In the genomic region with DNA sequence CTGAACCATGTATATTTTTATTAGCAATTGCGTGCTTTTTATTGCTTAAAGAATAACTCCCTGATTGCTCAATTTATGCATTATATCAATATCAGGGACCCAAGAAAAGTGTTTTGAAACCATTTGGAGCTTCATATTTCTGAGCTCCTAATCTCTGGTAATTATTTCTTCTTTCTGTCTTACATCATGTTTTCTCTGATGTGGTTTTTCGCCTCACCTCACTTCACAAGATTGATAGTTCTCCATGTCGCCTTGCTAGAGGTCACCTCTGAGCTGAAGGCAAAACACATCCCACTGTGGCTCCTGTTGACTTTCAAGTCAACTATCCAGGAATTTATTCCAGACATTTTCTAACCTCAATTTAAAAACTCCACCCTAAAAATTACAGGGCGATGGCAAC, we compare ENCODE assay signal across 28 cellular contexts.
"Had no signal": no experiment of that assay in that cellular context is flagged by ENCODE, and none has a peak within 500 bp of the region (broad histone marks: within the 10 kb centered on the region; RNA-seq: fewer than 3 reads in every experiment).

No MANE protein-coding gene starts in this region.

- H3K9me3 ChIP-seq: adrenal gland, body of pancreas, MG63 had no signal

- FAIRE-seq: bronchial epithelial cell had no signal

- H3K36me3 ChIP-seq: adrenal gland, MG63 had no signal

- H3K4me1 ChIP-seq: adrenal gland, body of pancreas had no signal

- H3K4me3 ChIP-seq: adrenal gland, body of pancreas, MG63 had no signal

- H3K27me3 ChIP-seq: adrenal gland, body of pancreas, MG63 had no signal

- DNase-seq: activated CD4-positive, alpha-beta T cell treated with anti-CD3 and anti-CD28 coated beads for 4 hours; activated CD8-positive, alpha-beta memory T cell treated with anti-CD3 and anti-CD28 coated beads, Interleukin-2, amount 50 U/mL, for 4 hours; activated CD8-positive, alpha-beta T cell treated with anti-CD3 and anti-CD28 coated beads for 36 hours; activated naive CD4-positive, alpha-beta T cell treated with anti-CD3 and anti-CD28 coated beads, Interleukin-2, amount 50 U/mL, for 16 hours; activated naive CD8-positive, alpha-beta T cell treated with anti-CD3 and anti-CD28 coated beads, Interleukin-2, amount 10 ng/mL, durations not matched to agents 7 days and 5 days; activated T-cell treated with anti-CD3 and anti-CD28 coated beads, Interleukin-2, amount 50 U/mL, for 72 hours; adrenal gland; anterior cingulate cortex; body of pancreas; central memory CD4-positive, alpha-beta T cell; MG63; MV-4-11; NCI-H1092 treated with DMSO at 0.1 percent for 48 hours; NCI-H1417 treated with DMSO at 0.1 percent for 48 hours; NCI-H1694; NCI-H2029; NCI-H2107; NCI-H2171 treated with DMSO at 0.1 percent for 48 hours; NCI-H510A treated with DMSO at 0.1 percent for 48 hours; NCI-H69; NK-92 treated with Interleukin-12 subunit alpha and Interleukin-12 subunit beta, amount 100 ng/mL, for 24 hours; SIG-M5; T-cell; T-helper 2 cell; T1000 had no signal

- ATAC-seq: activated CD8-positive, alpha-beta T cell treated with anti-CD3 and anti-CD28 coated beads for 36 hours; activated T-cell treated with anti-CD3 and anti-CD28 coated beads, Interleukin-2, amount 50 U/mL, for 72 hours; body of pancreas; T-cell had no signal

- H3K27me3 Mint-ChIP-seq: activated CD8-positive, alpha-beta T cell treated with anti-CD3 and anti-CD28 coated beads for 36 hours; activated naive CD8-positive, alpha-beta T cell treated with anti-CD3 and anti-CD28 coated beads, Interleukin-2, amount 10 ng/mL, durations not matched to agents 7 days and 5 days; T-cell had no signal

- H3K27ac Mint-ChIP-seq: activated CD8-positive, alpha-beta T cell treated with anti-CD3 and anti-CD28 coated beads for 36 hours; activated naive CD8-positive, alpha-beta T cell treated with anti-CD3 and anti-CD28 coated beads, Interleukin-2, amount 10 ng/mL, durations not matched to agents 7 days and 5 days; activated T-cell treated with anti-CD3 and anti-CD28 coated beads, Interleukin-2, amount 50 U/mL, for 72 hours; activated T-helper 2 cell treated with anti-CD3 and anti-CD28 coated beads, Interferon-gamma antibody, Interleukin-2, Interleukin-4, amounts not matched to agents 10 μg/mL and 5 μg/mL and 100 μg/mL, durations not matched to agents 14 hours and 24 hours and 36 hours; T-cell had no signal

- H3K36me3 Mint-ChIP-seq: activated naive CD8-positive, alpha-beta T cell treated with anti-CD3 and anti-CD28 coated beads, Interleukin-2, amount 10 ng/mL, durations not matched to agents 7 days and 5 days; T-cell had no signal

- H3K27ac ChIP-seq: adrenal gland, body of pancreas, VCaP had no signal

- H3K4me1 Mint-ChIP-seq: activated naive CD8-positive, alpha-beta T cell treated with anti-CD3 and anti-CD28 coated beads, Interleukin-2, amount 10 ng/mL, durations not matched to agents 7 days and 5 days; T-cell had no signal

- H3K4me3 Mint-ChIP-seq: activated CD8-positive, alpha-beta T cell treated with anti-CD3 and anti-CD28 coated beads for 36 hours; activated naive CD8-positive, alpha-beta T cell treated with anti-CD3 and anti-CD28 coated beads, Interleukin-2, amount 10 ng/mL, durations not matched to agents 7 days and 5 days; activated T-cell treated with anti-CD3 and anti-CD28 coated beads, Interleukin-2, amount 50 U/mL, for 72 hours; T-cell had no signal
